In genomic region chr1:81699234-81699633, GRCh38 we compare ENCODE assay signal across 10 cellular contexts.
DNase-seq lines count a peak whose midpoint lies in the region; FAIRE-seq and TF ChIP-seq lines count a peak whose summit lies in the region.
"Had no signal": no experiment of that assay in that cellular context is flagged by ENCODE, and none has a peak within 500 bp of the region (broad histone marks: within the 10 kb centered on the region; RNA-seq: fewer than 3 reads in every experiment).

No MANE protein-coding gene starts in this region.

- H3K9me3 Mint-ChIP-seq in HFFc6, result no peaks in the 10 kb centered on the region

- H3K36me3 ChIP-seq in SU-DHL-6 (ENCODE audit: low read length) (no peaks in the 10 kb centered on the region), suprapubic skin (no peaks in the 10 kb centered on the region), stomach (no peaks in the 10 kb centered on the region)
- H3K36me3 ChIP-seq: transverse colon had no signal

- H3K4me3 Mint-ChIP-seq in HFFc6, result no peak overlapping the region

- no peaks in the 10 kb centered on the region for H3K79me2 ChIP-seq in SU-DHL-6 (ENCODE audit: insufficient read depth, low read length)

- WGBS in suprapubic skin, result 38% methylated on average over 4 of the region's 4 CpGs
- 28 to 72% (median 45%) methylated on average over 4 of the region's 4 CpGs for WGBS in stomach, 5 donors

- no peaks in the 10 kb centered on the region for H3F3A ChIP-seq in SU-DHL-6 (ENCODE audit: insufficient read depth)

- intact Hi-C loops in stomach (cut with DNase I; ENCODE audit: low total_unique reads), result no loop called here

- TF ChIP-seq POLR2A in suprapubic skin (IDR thresholded peaks at IDR 0.05) (no peak), stomach (IDR thresholded peaks at IDR 0.05) (no peak)

- H3K4me1 ChIP-seq in suprapubic skin (peaks cover 8% of the 10 kb centered on the region), stomach (peaks cover 0 to 4% (median 0%) of the 10 kb centered on the region in 4 donors)
- H3K4me1 ChIP-seq: transverse colon had no signal

- peak; percentile 75 for DNase-seq in HFFc6
- peak; percentile 63 for DNase-seq in fibroblast of villous mesenchyme (ENCODE audit: low read depth)
- no peak for DNase-seq in suprapubic skin (ENCODE audit: low spot score in 2 of 2)
- DNase-seq in GF-D8 (lab: John Stamatoyannopoulos, UW), result no peak
- DNase-seq in stomach, result no peak
- no peak for DNase-seq in frontal cortex (ENCODE audit: low spot score in 2 of 2)
- DNase-seq: activated CD4-positive, alpha-beta T cell treated with anti-CD3 and anti-CD28 coated beads for 1 hour; transverse colon had no signal

- no peak overlapping the region for H3K9ac ChIP-seq in SU-DHL-6 (ENCODE audit: low read length)

- H3K4me3 ChIP-seq in SU-DHL-6 (ENCODE audit: insufficient read depth, low read length, poor library complexity, severe bottlenecking), result no peak overlapping the region
- no peak overlapping the region for H3K4me3 ChIP-seq in fibroblast of villous mesenchyme (ENCODE audit: low read depth, low read length)
- H3K4me3 ChIP-seq in suprapubic skin, result peak overlapping the region; percentile 10
- H3K4me3 ChIP-seq in stomach, result no peak overlapping the region
- H3K4me3 ChIP-seq: transverse colon had no signal

- no peak overlapping the region for H3K4me2 ChIP-seq in SU-DHL-6 (ENCODE audit: low read depth, low read length, poor library complexity, severe bottlenecking)

- H3K9me3 ChIP-seq in SU-DHL-6 (ENCODE audit: insufficient read depth, low read length) (no peaks in the 10 kb centered on the region), suprapubic skin (no peaks in the 10 kb centered on the region), stomach (no peaks in the 10 kb centered on the region)
- H3K9me3 ChIP-seq: transverse colon had no signal

- no peak overlapping the region for H3K27ac ChIP-seq in SU-DHL-6 (ENCODE audit: low read depth, low read length)
- H3K27ac ChIP-seq in suprapubic skin, result peak overlapping the region; percentile 58
- H3K27ac ChIP-seq in stomach, result no peak overlapping the region
- H3K27ac ChIP-seq: transverse colon had no signal

- FAIRE-seq in frontal cortex (lab: Jason Lieb, UNC), result no peak
- FAIRE-seq: HepG2 had no signal

- H2AFZ ChIP-seq in SU-DHL-6 (ENCODE audit: low read depth, low read length, severe bottlenecking), result peak overlapping the region; percentile 16

- H3K27ac Mint-ChIP-seq in HFFc6, result peak overlapping the region; percentile 70

- no peaks in the 10 kb centered on the region; the same call in 1 of the 2 replicates for H3K36me3 Mint-ChIP-seq in HFFc6 (ENCODE audit: low read depth)

- H3K9me2 ChIP-seq in SU-DHL-6 (replicated peaks; ENCODE audit: insufficient read depth, low read length), result no peaks in the 10 kb centered on the region

- TF ChIP-seq CTCF in HFFc6 (IDR thresholded peaks at IDR 0.05) (no peak), SU-DHL-6 (IDR thresholded peaks at IDR 0.05; ENCODE audit: insufficient read depth, low read length, poor library complexity, severe bottlenecking) (no peak), fibroblast of villous mesenchyme (IDR thresholded peaks at IDR 0.05; ENCODE audit: insufficient read depth, low read depth, low read length) (no peak), suprapubic skin (IDR thresholded peaks at IDR 0.05) (no peak), stomach (IDR thresholded peaks at IDR 0.05) (no peak)

- TF ChIP-seq EP300 in suprapubic skin (IDR thresholded peaks at IDR 0.05) (no peak), stomach (IDR thresholded peaks at IDR 0.05) (no peak)

- H3K27me3 ChIP-seq in SU-DHL-6 (ENCODE audit: low read length), result no peaks in the 10 kb centered on the region
- H3K27me3 ChIP-seq in suprapubic skin, result no peaks in the 10 kb centered on the region
- H3K27me3 ChIP-seq in stomach, result no peaks in the 10 kb centered on the region
- H3K27me3 ChIP-seq: transverse colon had no signal

- H3K27me3 Mint-ChIP-seq in HFFc6 (ENCODE audit: insufficient read depth), result no peaks in the 10 kb centered on the region

- H4K20me1 ChIP-seq in SU-DHL-6 (ENCODE audit: low read depth, low read length), result no peaks in the 10 kb centered on the region

- peaks cover 83% of the 10 kb centered on the region for H3K4me1 Mint-ChIP-seq in HFFc6 (ENCODE audit: low read depth)

Comparison
In these comparisons a context has a peak if more than half of its experiments do, and no peak if none do; other contexts are left out.
1. DNase-seq: peak in HFFc6 (single experiment) and fibroblast of villous mesenchyme (single experiment); none in suprapubic skin (0 of 2), GF-D8 (single experiment), stomach (single experiment) and frontal cortex (0 of 2).